ENCODE assay signal across 1 cellular context in genomic region chr1:205186191-205186590, GRCh38.
TF ChIP-seq lines count a peak whose summit lies in the region.

No MANE protein-coding gene starts in this region.

TF ChIP-seq in GM12878, 131 proteins besides CTCF, POLR2A, EP300 and RAD21 (continues in another document):
- TF ChIP-seq PKNOX1 (IDR thresholded peaks at IDR 0.05) (no peak), ELK1 (IDR thresholded peaks at IDR 0.05; ENCODE audit: low read depth, low read length) (no peak), ZNF384 (IDR thresholded peaks at IDR 0.05; ENCODE audit: borderline replicate concordance, low read depth, low read length) (no peak), SMAD1 (IDR thresholded peaks at IDR 0.05; ENCODE audit: low read depth, partially characterized antibody) (no peak), SUZ12 (IDR thresholded peaks at IDR 0.05; ENCODE audit: unreplicated experiment) (no peak), EGR1 (IDR thresholded peaks at IDR 0.05; ENCODE audit: borderline replicate concordance in 1 of 2, low read depth in 2 of 2, low read length in 2 of 2) (peak in 1 of 2 experiments; percentile 17; a peak in 1 of 3 replicates), FOXK2 (IDR thresholded peaks at IDR 0.05) (no peak), STAT3 (IDR thresholded peaks at IDR 0.05; ENCODE audit: low read depth, low read length) (no peak), MEF2B (IDR thresholded peaks at IDR 0.05; ENCODE audit: partially characterized antibody, poor library complexity, severe bottlenecking) (no peak), NKRF (conservative IDR thresholded peaks at IDR 0.05) (no peak), RBBP5 (conservative IDR thresholded peaks at IDR 0.05) (no peak), ATF3 (IDR thresholded peaks at IDR 0.05; ENCODE audit: borderline replicate concordance, extremely low read depth, low read depth, low read length) (no peak), SREBF1 (IDR thresholded peaks at IDR 0.05; ENCODE audit: low read length) (no peak), RELB (IDR thresholded peaks at IDR 0.05; ENCODE audit: low read depth) (no peak), MLLT1 (IDR thresholded peaks at IDR 0.05) (no peak), PRDM15 (CRISPR knock-in tag; IDR thresholded peaks at IDR 0.05) (no peak), NBN (IDR thresholded peaks at IDR 0.05) (no peak), GATAD2B (conservative IDR thresholded peaks at IDR 0.05; ENCODE audit: low read depth) (no peak), CBX3 (IDR thresholded peaks at IDR 0.05; ENCODE audit: borderline replicate concordance, low read depth) (no peak), SMC3 (IDR thresholded peaks at IDR 0.05; ENCODE audit: borderline replicate concordance, low read length) (no peak), NR2C1 (IDR thresholded peaks at IDR 0.05) (no peak), IKZF1 (conservative IDR thresholded peaks at IDR 0.05) (no peak), YBX1 (IDR thresholded peaks at IDR 0.05) (no peak), E2F4 (IDR thresholded peaks at IDR 0.05; ENCODE audit: low read depth, low read length) (no peak), PBX3 (IDR thresholded peaks at IDR 0.05; ENCODE audit: insufficient replicate concordance, low read depth, low read length) (no peak), BCL3 (IDR thresholded peaks at IDR 0.05; ENCODE audit: borderline replicate concordance, insufficient read depth, low read depth, low read length, poor library complexity, severe bottlenecking) (peak; percentile 34), MTA3 (IDR thresholded peaks at IDR 0.05; ENCODE audit: borderline replicate concordance, low read length) (0 out of 2 replicates have a peak, but pooled peaks have one; percentile 30), IRF3 (IDR thresholded peaks at IDR 0.05) (no peak), TCF7 (IDR thresholded peaks at IDR 0.05; ENCODE audit: borderline replicate concordance) (peak; percentile 98), STAT1 (conservative IDR thresholded peaks at IDR 0.05) (no peak), ATF2 (IDR thresholded peaks at IDR 0.05; ENCODE audit: low read length) (no peak), ATF7 (IDR thresholded peaks at IDR 0.05; ENCODE audit: low read depth) (no peak), RCOR1 (conservative IDR thresholded peaks at IDR 0.05; ENCODE audit: low read depth, low read length) (no peak), ZNF274 (IDR thresholded peaks at IDR 0.05; ENCODE audit: insufficient read depth, insufficient read length) (no peak), HCFC1 (IDR thresholded peaks at IDR 0.05; ENCODE audit: low read length) (no peak)
